ENCODE assay signal across 8 cellular contexts in the genomic region with DNA sequence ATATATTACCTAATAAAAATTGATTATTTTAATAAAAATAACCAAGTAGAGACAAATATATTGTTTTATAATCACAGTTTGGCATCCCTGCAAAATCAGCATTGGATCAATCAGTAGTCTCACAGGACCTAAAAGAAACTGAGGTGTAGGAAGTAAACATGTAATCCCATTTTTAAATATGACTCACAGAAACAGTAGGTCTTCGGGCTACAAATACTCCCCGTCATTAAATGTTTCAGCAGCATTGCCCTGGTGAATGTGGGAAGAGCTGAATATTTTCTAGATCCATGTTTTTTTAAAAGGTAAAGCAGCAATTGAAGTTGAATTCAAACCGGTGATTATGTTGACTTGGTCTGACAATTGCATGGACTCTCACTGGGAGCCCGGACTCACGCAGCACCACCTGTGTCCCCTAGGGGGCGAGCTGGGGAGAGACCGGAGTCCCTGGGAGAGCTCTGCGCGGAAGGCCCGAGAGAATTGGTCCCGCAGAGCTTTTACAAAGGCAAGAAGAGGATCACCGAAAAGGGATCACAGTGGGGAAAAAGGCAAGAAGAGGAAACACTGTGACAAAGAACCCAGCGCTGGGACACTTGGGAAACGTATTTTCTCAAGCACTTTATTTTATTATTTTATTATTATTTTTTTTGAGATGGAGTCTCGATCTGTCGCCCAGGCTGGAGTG. TPM values are rescaled to one million over a fixed set of nuclear protein-coding genes. Genes with fewer than 3 reads are reported as not detected.
DNase-seq lines count a peak whose midpoint lies in the region; ATAC-seq and TF ChIP-seq lines count a peak whose summit lies in the region.

No MANE protein-coding gene starts in this region.

- POLR2A ChIA-PET in Panc1 (lab: Charles Lee), result interaction anchor here (0.5 kb wide), 1 partner anchor 25 kb away, joined by 7 read pairs; no protein-coding TSS in a partner anchor

- DNase-seq in 8988T, result peak; percentile 41
- no peak for DNase-seq in Panc1 (ENCODE audit: low read depth, low spot score)
- DNase-seq in activated T-cell treated with anti-CD3 and anti-CD28 coated beads, Interleukin-2, amount 50 U/mL, for 4 hours, result peak; percentile 92
- peak; percentile 91 for DNase-seq in nephron progenitor cell
- DNase-seq in stimulated activated naive CD8-positive, alpha-beta T cell treated with anti-CD3 and anti-CD28 coated beads, Interleukin-15, amount 100 ng/mL, for 72 hours, result peak; percentile 89 to 90

- no peaks in the 10 kb centered on the region for H3K27me3 ChIP-seq in Panc1 (ENCODE audit: control insufficient read depth, insufficient read depth, low read length)

- H3K36me3 ChIP-seq in Panc1 (ENCODE audit: control insufficient read depth, insufficient read depth, low read length), result no peaks in the 10 kb centered on the region

- H3K27ac ChIP-seq in Panc1 (ENCODE audit: low read length), result peak overlapping the region; percentile 62; the same call in 1 of the 2 replicates

- H3K4me1 Mint-ChIP-seq in activated T-cell treated with anti-CD3 and anti-CD28 coated beads, Interleukin-2, amount 50 U/mL, for 4 hours (ENCODE audit: low read depth), result peaks cover 65% of the 10 kb centered on the region
- H3K4me1 Mint-ChIP-seq in nephron progenitor cell, result peaks cover 14% of the 10 kb centered on the region
- H3K4me1 Mint-ChIP-seq in stimulated activated naive CD8-positive, alpha-beta T cell treated with anti-CD3 and anti-CD28 coated beads, Interleukin-15, amount 100 ng/mL, for 72 hours, result peaks cover 78% of the 10 kb centered on the region

- intact Hi-C loops in Panc1 (cut with micrococcal nuclease; ENCODE audit: unreplicated experiment), result no loop called here

- H3K27me3 Mint-ChIP-seq in activated T-cell treated with anti-CD3 and anti-CD28 coated beads, Interleukin-2, amount 50 U/mL, for 4 hours (ENCODE audit: low read depth), result no peaks in the 10 kb centered on the region
- peaks cover 9% of the 10 kb centered on the region for H3K27me3 Mint-ChIP-seq in nephron progenitor cell (ENCODE audit: low read depth, poor library complexity)
- H3K27me3 Mint-ChIP-seq in stimulated activated naive CD8-positive, alpha-beta T cell treated with anti-CD3 and anti-CD28 coated beads, Interleukin-15, amount 100 ng/mL, for 72 hours, result no peaks in the 10 kb centered on the region

- BruUV-seq in Panc1 (replicated peaks; lab: Mats Ljungman, UMichigan), result no TSS peak

- peak; percentile 97 for TF ChIP-seq CTCF in Panc1 (IDR thresholded peaks at IDR 0.05)
- TF ChIP-seq CTCF in nephron progenitor cell (IDR thresholded peaks at IDR 0.05), result peak; percentile 90

- in situ Hi-C loops in Panc1 (cut with HindIII; ENCODE audit: low pct_unique_long_range_greater_than_20kb, low sequenced_read_pairs), result no loop called here

- no peak overlapping the region for H3K27ac Mint-ChIP-seq in nephron progenitor cell
- peak overlapping the region; percentile 59 to 97 for H3K27ac Mint-ChIP-seq in stimulated activated naive CD8-positive, alpha-beta T cell treated with anti-CD3 and anti-CD28 coated beads, Interleukin-15, amount 100 ng/mL, for 72 hours

- no peaks in the 10 kb centered on the region for H3K9me3 Mint-ChIP-seq in activated T-cell treated with anti-CD3 and anti-CD28 coated beads, Interleukin-2, amount 50 U/mL, for 4 hours
- H3K9me3 Mint-ChIP-seq in nephron progenitor cell, result peaks cover 2% of the 10 kb centered on the region
- H3K9me3 Mint-ChIP-seq in stimulated activated naive CD8-positive, alpha-beta T cell treated with anti-CD3 and anti-CD28 coated beads, Interleukin-15, amount 100 ng/mL, for 72 hours, result no peaks in the 10 kb centered on the region

- H3K9me3 ChIP-seq in Panc1 (ENCODE audit: control insufficient read depth, insufficient read depth, low read depth, low read length), result no peaks in the 10 kb centered on the region

- H3K4me3 ChIP-seq in Panc1 (ENCODE audit: low read depth in 2 of 2, low read length in 2 of 2), result peak overlapping the region in 1 of 2 experiments; percentile 15; a peak in 1 of 4 replicates

- H3K4me3 Mint-ChIP-seq in activated T-cell treated with anti-CD3 and anti-CD28 coated beads, Interleukin-2, amount 50 U/mL, for 4 hours, result peak overlapping the region; percentile 29
- no peak overlapping the region for H3K4me3 Mint-ChIP-seq in nephron progenitor cell
- peak overlapping the region; percentile 54 to 78 for H3K4me3 Mint-ChIP-seq in stimulated activated naive CD8-positive, alpha-beta T cell treated with anti-CD3 and anti-CD28 coated beads, Interleukin-15, amount 100 ng/mL, for 72 hours

- CTCF ChIA-PET in Panc1 (lab: Charles Lee), result interaction anchor here (0.6 to 1.3 kb wide), 8 partner anchors 9 to 282 kb away, joined by 3 to 4 read pairs (median 3); no protein-coding TSS in a partner anchor

- peaks cover 16% of the 10 kb centered on the region for H3K4me1 ChIP-seq in Panc1 (ENCODE audit: control insufficient read depth, insufficient read depth, low read length)

- peak; percentile 54 for ATAC-seq in GM18502 (IDR thresholded peaks at IDR 0.05; ENCODE audit: poor library complexity, unreplicated experiment)
- ATAC-seq in HG03354 (IDR thresholded peaks at IDR 0.05; ENCODE audit: poor library complexity, severe bottlenecking, unreplicated experiment), result peak; percentile 52
- peak; percentile 97 for ATAC-seq in Panc1
- ATAC-seq in activated T-cell treated with anti-CD3 and anti-CD28 coated beads, Interleukin-2, amount 50 U/mL, for 4 hours, result peak; percentile 86 to 92
- peak; percentile 72 for ATAC-seq in esophagus mucosa
- peak; percentile 80 for ATAC-seq in stimulated activated naive CD8-positive, alpha-beta T cell treated with anti-CD3 and anti-CD28 coated beads, Interleukin-15, amount 100 ng/mL, for 72 hours

- no peaks in the 10 kb centered on the region for H3K36me3 Mint-ChIP-seq in activated T-cell treated with anti-CD3 and anti-CD28 coated beads, Interleukin-2, amount 50 U/mL, for 4 hours (ENCODE audit: insufficient read depth)
- no peaks in the 10 kb centered on the region for H3K36me3 Mint-ChIP-seq in nephron progenitor cell (ENCODE audit: low read depth)

RNA-seq across cellular contexts. Expression of a gene that starts 17.2 kb away (rescaled TPM):
- total RNA-seq in Panc1 (2021; ENCODE audit: unreplicated experiment) (51.4 TPM), esophagus mucosa (37.0 TPM)
- 28.8 TPM for polyA plus RNA-seq in Panc1 (2012; ENCODE audit: insufficient read length)
- total RNA-seq in activated T-cell treated with anti-CD3 and anti-CD28 coated beads, Interleukin-2, amount 50 U/mL, for 4 hours, result 10 to 100 TPM; 34.2 to 40.9 (median 35.5) TPM
